In the genomic region with DNA sequence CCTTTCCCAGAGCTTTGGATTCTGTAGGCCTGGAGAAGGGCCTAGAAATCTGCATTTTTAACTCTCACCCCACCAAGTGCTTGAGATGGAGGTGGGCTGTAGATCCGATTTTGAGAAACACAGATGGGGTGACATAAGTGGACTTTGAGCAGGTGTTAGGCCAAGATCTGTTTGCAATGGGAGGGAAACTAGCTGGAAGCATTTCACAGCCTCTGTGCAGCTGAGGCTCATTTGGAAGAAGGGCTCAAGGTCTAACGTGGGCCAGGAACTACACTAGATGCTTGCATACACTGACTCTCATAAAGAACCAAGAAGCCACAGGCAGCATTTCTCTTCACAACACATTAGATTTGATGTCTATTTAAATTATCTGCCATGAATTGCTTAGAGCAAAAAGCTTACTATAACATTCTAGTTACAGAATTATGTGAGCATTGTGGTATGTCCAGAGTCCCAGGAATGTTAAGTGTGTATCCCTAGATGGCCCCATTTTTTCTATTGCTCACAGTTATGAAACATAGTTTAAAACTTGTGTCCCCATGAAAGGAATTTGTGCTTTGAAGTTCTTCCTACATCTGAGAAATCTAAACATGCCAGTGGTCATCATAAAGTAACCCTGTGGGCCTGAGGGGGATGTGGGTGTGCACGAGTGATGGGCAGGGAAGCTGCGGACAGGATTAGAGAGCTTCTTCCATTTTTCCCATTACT, we compare ENCODE assay signal across 13 cellular contexts.
DNase-seq lines count a peak whose midpoint lies in the region; ATAC-seq, FAIRE-seq and TF ChIP-seq lines count a peak whose summit lies in the region.
"Had no signal": no experiment of that assay in that cellular context is flagged by ENCODE, and none has a peak within 500 bp of the region (broad histone marks: within the 10 kb centered on the region; RNA-seq: fewer than 3 reads in every experiment).

No MANE protein-coding gene starts in this region.

- FAIRE-seq in RCC 7860 (lab: Jason Lieb, UNC): no peak
- FAIRE-seq: frontal cortex had no signal

- H3K27me3 ChIP-seq in transverse colon: no peaks in the 10 kb centered on the region
- H3K27me3 ChIP-seq in thyroid gland: no peaks in the 10 kb centered on the region
- H3K27me3 ChIP-seq: ascending aorta, suprapubic skin had no signal

- H3K4me3 Mint-ChIP-seq in HFFc6: peak overlapping the region; percentile 66
- H3K4me3 Mint-ChIP-seq in chondrocyte (ENCODE audit: unreplicated experiment): no peak overlapping the region

- H3K9me3 Mint-ChIP-seq in HFFc6 (no peaks in the 10 kb centered on the region; the same call in 1 of the 2 replicates), chondrocyte (ENCODE audit: low read depth) (no peaks in the 10 kb centered on the region)

- intact Hi-C loops in mucosa of descending colon (cut with DNase I, micrococcal nuclease) (no loop called here), transverse colon (cut with DNase I; ENCODE audit: low total_unique reads) (no loop called here), thyroid gland (cut with DNase I) (no loop called here)

- DNase-seq in AG08396 (ENCODE audit: low spot score): peak; percentile 67
- peak; percentile 94 for DNase-seq in HFFc6
- DNase-seq in chondrocyte (ENCODE audit: low spot score): no peak
- DNase-seq in mucosa of descending colon: no peak
- DNase-seq in transverse colon: no peak
- no peak for DNase-seq in stimulated activated CD4-positive, alpha-beta T cell treated with anti-CD3 and anti-CD28 coated beads, Interleukin-1b, Interleukin-23, amount 100 ng/mL, for 48 hours
- no peak for DNase-seq in RCC 7860 (ENCODE audit: low spot score)
- no peak for DNase-seq in thyroid gland
- DNase-seq: NCI-H2171 treated with DMSO at 0.1 percent for 48 hours had no signal

- H3K36me3 Mint-ChIP-seq in HFFc6 (ENCODE audit: low read depth): peaks cover 11% of the 10 kb centered on the region
- H3K36me3 Mint-ChIP-seq in chondrocyte (ENCODE audit: low read depth): no peaks in the 10 kb centered on the region

- no peaks in the 10 kb centered on the region; the same call in 1 of the 2 replicates for H3K27me3 Mint-ChIP-seq in HFFc6 (ENCODE audit: insufficient read depth)
- no peaks in the 10 kb centered on the region for H3K27me3 Mint-ChIP-seq in chondrocyte (ENCODE audit: low read depth)

- ATAC-seq in mucosa of descending colon: peak; percentile 51
- ATAC-seq: Right ventricle myocardium inferior had no signal

- H3K27ac Mint-ChIP-seq in HFFc6 (peak overlapping the region; percentile 87), chondrocyte (ENCODE audit: unreplicated experiment) (peak overlapping the region; percentile 86)

- H3K4me1 Mint-ChIP-seq in HFFc6 (ENCODE audit: low read depth) (peaks cover 64% of the 10 kb centered on the region), chondrocyte (ENCODE audit: low read depth) (peaks cover 56% of the 10 kb centered on the region)

- WGBS in transverse colon (ENCODE audit: low coverage in 1 of 2), 2 donors: 62% methylated on average over 4 of the region's 4 CpGs; no CpG with 5 or more reads in 1 of the 2 donors
- 85% methylated on average over 4 of the region's 4 CpGs for WGBS in thyroid gland, 2 donors

- H3K27ac ChIP-seq in transverse colon (peak overlapping the region in 2 of 4 donors; percentile 5 to 53), thyroid gland (no peak overlapping the region)
- H3K27ac ChIP-seq: ascending aorta, suprapubic skin had no signal

- H3K4me3 ChIP-seq in mucosa of descending colon: no peak overlapping the region
- H3K4me3 ChIP-seq in transverse colon: no peak overlapping the region
- no peak overlapping the region for H3K4me3 ChIP-seq in thyroid gland (replicated peaks in 1 of 3)
- H3K4me3 ChIP-seq: ascending aorta, suprapubic skin had no signal

- H3K4me1 ChIP-seq in mucosa of descending colon (ENCODE audit: low read depth): peaks cover 4% of the 10 kb centered on the region
- H3K4me1 ChIP-seq in transverse colon: peaks cover 5 to 28% (median 15%) of the 10 kb centered on the region in 4 donors
- peaks cover 9 to 11% of the 10 kb centered on the region in 2 donors for H3K4me1 ChIP-seq in thyroid gland

- no peak for TF ChIP-seq POLR2A in transverse colon (IDR thresholded peaks at IDR 0.05)
- no peak for TF ChIP-seq POLR2A in thyroid gland (IDR thresholded peaks at IDR 0.05)

- H3K36me3 ChIP-seq in mucosa of descending colon (ENCODE audit: low read depth) (no peaks in the 10 kb centered on the region), transverse colon (no peaks in the 10 kb centered on the region), thyroid gland (no peaks in the 10 kb centered on the region)
- H3K36me3 ChIP-seq: ascending aorta, suprapubic skin had no signal

- TF ChIP-seq EP300 in transverse colon (IDR thresholded peaks at IDR 0.05; ENCODE audit: low read depth): no peak

- TF ChIP-seq CTCF in HFFc6 (IDR thresholded peaks at IDR 0.05) (no peak), chondrocyte (IDR thresholded peaks at IDR 0.05) (no peak), mucosa of descending colon (IDR thresholded peaks at IDR 0.05) (no peak), transverse colon (IDR thresholded peaks at IDR 0.05) (no peak), thyroid gland (IDR thresholded peaks at IDR 0.05) (no peak)

- H3K9me3 ChIP-seq in mucosa of descending colon: no peaks in the 10 kb centered on the region
- H3K9me3 ChIP-seq in transverse colon: no peaks in the 10 kb centered on the region
- no peaks in the 10 kb centered on the region for H3K9me3 ChIP-seq in thyroid gland
- H3K9me3 ChIP-seq: ascending aorta, suprapubic skin had no signal

- in situ Hi-C loops in transverse colon (cut with MboI; ENCODE audit: low pct_ligation_motif_present in 1 of 4, low pct_unique_long_range_greater_than_20kb in 1 of 4, low sequenced_read_pairs in 3 of 4): no loop called here

Comparison
In these comparisons a context has a peak if more than half of its experiments do, and no peak if none do; other contexts are left out.
1. DNase-seq: peak in AG08396 (single experiment) and HFFc6 (single experiment); none in chondrocyte (single experiment), mucosa of descending colon (0 of 3), transverse colon (single experiment), stimulated activated CD4-positive, alpha-beta T cell treated with anti-CD3 and anti-CD28 coated beads, Interleukin-1b, Interleukin-23, amount 100 ng/mL, for 48 hours (single experiment), RCC 7860 (single experiment) and thyroid gland (0 of 2).